In the genomic region with DNA sequence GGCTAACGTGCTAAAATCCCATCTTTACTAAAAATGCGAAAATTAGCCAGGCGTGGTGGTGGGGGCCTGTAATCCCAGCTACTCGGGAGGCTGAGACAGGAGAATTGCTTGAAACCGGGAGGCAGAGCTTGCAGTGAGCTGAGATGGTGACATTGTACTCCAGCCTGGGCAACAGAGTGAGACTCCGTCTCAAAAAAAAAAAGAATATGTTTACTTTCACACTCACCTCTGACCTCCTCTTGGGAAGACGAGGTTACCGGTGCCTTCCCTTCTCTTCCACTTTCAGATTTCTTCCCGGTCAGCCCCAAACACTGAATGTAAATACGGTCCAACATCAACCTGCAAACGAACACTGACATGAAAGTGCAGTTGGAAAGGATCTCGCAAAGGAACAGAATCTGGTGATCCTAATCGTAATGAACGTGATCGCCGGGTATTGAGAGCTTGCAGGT, we compare ENCODE assay signal across 14 cellular contexts. TPM values are rescaled to one million over a fixed set of nuclear protein-coding genes. Genes with fewer than 3 reads are reported as not detected.
DNase-seq lines count a peak whose midpoint lies in the region; ATAC-seq and TF ChIP-seq lines count a peak whose summit lies in the region.
"Had no signal": no experiment of that assay in that cellular context is flagged by ENCODE, and none has a peak within 500 bp of the region (broad histone marks: within the 10 kb centered on the region; RNA-seq: fewer than 3 reads in every experiment).

No MANE protein-coding gene starts in this region.

- peaks cover 5% of the 10 kb centered on the region for H3K27me3 Mint-ChIP-seq in memory B cell

- peak overlapping the region; percentile 35 for H3K4me3 Mint-ChIP-seq in memory B cell

- peak overlapping the region in 9 of 10 donors; percentile 72 to 93 (median 77) for H3K27ac ChIP-seq in heart right ventricle
- H3K27ac ChIP-seq in adrenal gland = peak overlapping the region in 3 of 5 donors; percentile 79 to 89 (median 80)
- peak overlapping the region; percentile 70 to 84 (median 75) for H3K27ac ChIP-seq in thyroid gland
- H3K27ac ChIP-seq: GM23248 had no signal

- DNase-seq in heart right ventricle (no peak), left ventricle myocardium superior (no peak), adrenal gland (no peak), memory B cell (ENCODE audit: low spot score in 2 of 2) (no peak), thyroid gland (no peak), HCEC 1CT (no peak)
- DNase-seq: effector CD4-positive, alpha-beta T cell; gastrocnemius medialis; GM23248; NCI-H446; occipital lobe had no signal

- TF ChIP-seq CTCF in heart right ventricle (IDR thresholded peaks at IDR 0.05) (no peak), adrenal gland (IDR thresholded peaks at IDR 0.05) (no peak), thyroid gland (IDR thresholded peaks at IDR 0.05) (no peak)

- H3K36me3 ChIP-seq in heart right ventricle (no peaks in the 10 kb centered on the region), adrenal gland (replicated peaks in 1 of 2) (no peaks in the 10 kb centered on the region), thyroid gland (no peaks in the 10 kb centered on the region)
- H3K36me3 ChIP-seq: ascending aorta, gastrocnemius medialis had no signal

- no peak overlapping the region for H3K27ac Mint-ChIP-seq in memory B cell

- H3K36me3 Mint-ChIP-seq in memory B cell = no peaks in the 10 kb centered on the region

- intact Hi-C loops in heart right ventricle (cut with DNase I) (no loop called here), left ventricle myocardium superior (cut with micrococcal nuclease) (no loop called here), adrenal gland (cut with DNase I) (no loop called here), thyroid gland (cut with DNase I) (no loop called here)

- H3K27me3 ChIP-seq in heart right ventricle (peaks cover 0 to 30% (median 0%) of the 10 kb centered on the region in 7 donors), adrenal gland (no peaks in the 10 kb centered on the region), thyroid gland (no peaks in the 10 kb centered on the region)
- H3K27me3 ChIP-seq: ascending aorta, gastrocnemius medialis had no signal

- H3K4me1 ChIP-seq in heart right ventricle (peaks cover 29 to 44% (median 40%) of the 10 kb centered on the region in 9 donors), adrenal gland (replicated peaks in 1 of 2) (peaks cover 26 to 35% of the 10 kb centered on the region in 2 donors), thyroid gland (peaks cover 30 to 34% of the 10 kb centered on the region in 2 donors)

- ATAC-seq in heart right ventricle (no peak), left ventricle myocardium superior (no peak), memory B cell (ENCODE audit: low read depth) (no peak), HG03108 (IDR thresholded peaks at IDR 0.05; ENCODE audit: unreplicated experiment) (no peak), HG02798 (IDR thresholded peaks at IDR 0.05; ENCODE audit: poor library complexity, unreplicated experiment) (no peak)

- H3K9me3 Mint-ChIP-seq in memory B cell = peaks cover 4% of the 10 kb centered on the region

- 78 to 81% methylated on average over 16 of the region's 16 CpGs for WGBS in heart right ventricle, 2 donors
- WGBS in adrenal gland, 4 donors = 76 to 82% (median 78%) methylated on average over 16 of the region's 16 CpGs
- 78 to 91% methylated on average over 16 of the region's 16 CpGs for WGBS in thyroid gland, 2 donors

- H3K9me3 ChIP-seq in heart right ventricle = no peaks in the 10 kb centered on the region
- no peaks in the 10 kb centered on the region for H3K9me3 ChIP-seq in adrenal gland (replicated peaks in 1 of 3)
- H3K9me3 ChIP-seq in thyroid gland = no peaks in the 10 kb centered on the region
- H3K9me3 ChIP-seq: ascending aorta, gastrocnemius medialis had no signal

- peaks cover 6% of the 10 kb centered on the region for H3K4me1 Mint-ChIP-seq in memory B cell

- TF ChIP-seq POLR2A in adrenal gland (IDR thresholded peaks at IDR 0.05) (no peak), thyroid gland (IDR thresholded peaks at IDR 0.05) (no peak)

- peak overlapping the region in 2 of 10 donors; percentile 26 to 39 for H3K4me3 ChIP-seq in heart right ventricle
- no peak overlapping the region for H3K4me3 ChIP-seq in adrenal gland
- H3K4me3 ChIP-seq in thyroid gland (replicated peaks in 1 of 3) = no peak overlapping the region

RNA-seq across cellular contexts. Expression of a gene that starts 31.8 kb away (rescaled TPM):
- 100 to 1,000 TPM in 2 of 10 donors, 10 to 100 TPM in 8; 64.8 to 124 (median 77.0) TPM for total RNA-seq in heart right ventricle
- polyA plus RNA-seq in heart right ventricle = 10 to 100 TPM; 21.6 to 70.2 TPM
- total RNA-seq in left ventricle myocardium superior = 107 TPM
- 10 to 100 TPM in 7 of 8 donors, 1 to 10 TPM in 1; 9.6 to 42.4 (median 22.6) TPM for total RNA-seq in adrenal gland
- polyA plus RNA-seq in adrenal gland = 10 to 100 TPM; 14.6 to 24.8 (median 17.0) TPM
- 100 to 1,000 TPM in 1 of 4 donors, 10 to 100 TPM in 3; 77.0 to 131 (median 81.8) TPM for total RNA-seq in thyroid gland

RNA-seq across cellular contexts. Expression of a gene that starts 49.1 kb away (rescaled TPM):
- total RNA-seq in heart right ventricle (1 to 10 TPM in 7 of 10 donors, under 1 TPM in 3; 0.55 to 7.4 (median 2.1) TPM), left ventricle myocardium superior (2.2 TPM), adrenal gland (1 to 10 TPM in 7 of 8 donors, under 1 TPM in 1; 0.06 to 7.0 (median 3.0) TPM), thyroid gland (10 to 100 TPM; 27.4 to 85.1 (median 50.0) TPM)
- polyA plus RNA-seq in heart right ventricle (1 to 10 TPM; 2.2 to 8.4 TPM), adrenal gland (1 to 10 TPM; 2.2 to 7.8 (median 5.8) TPM)
- total RNA-seq: GM23248 had no signal
- polyA plus RNA-seq: GM23248 had no signal
